In the genomic region with DNA sequence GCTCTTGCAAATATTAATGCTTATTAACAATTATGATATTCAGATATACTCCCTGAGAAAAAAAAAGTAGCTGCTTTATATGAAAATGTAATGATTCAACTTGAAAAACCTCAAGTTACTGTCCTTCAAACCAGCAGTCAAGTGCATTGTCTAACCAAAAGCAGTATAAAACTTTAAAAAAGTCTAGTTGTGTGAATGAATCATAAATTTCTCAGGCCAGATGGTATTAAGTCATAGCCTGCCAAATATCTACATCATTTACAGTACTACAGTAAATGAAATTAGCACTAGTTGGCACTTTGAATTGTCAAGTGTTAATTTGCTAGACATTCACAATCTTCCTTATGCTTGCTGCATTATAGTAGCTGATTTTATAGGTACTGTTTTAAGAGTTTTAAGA, we compare ENCODE assay signal across 19 cellular contexts.
"Had no signal": no experiment of that assay in that cellular context is flagged by ENCODE, and none has a peak within 500 bp of the region (broad histone marks: within the 10 kb centered on the region; RNA-seq: fewer than 3 reads in every experiment).

No MANE protein-coding gene starts in this region.

- H3K27me3 ChIP-seq: body of pancreas had no signal

- H3K4me3 ChIP-seq: body of pancreas, lung, skin epidermis had no signal

- H3K9me3 ChIP-seq: body of pancreas had no signal

- DNase-seq: activated CD4-positive, alpha-beta T cell treated with anti-CD3 and anti-CD28 coated beads for 1 hour; activated CD8-positive, alpha-beta memory T cell treated with anti-CD3 and anti-CD28 coated beads for 24 hours; activated CD8-positive, alpha-beta memory T cell treated with anti-CD3 and anti-CD28 coated beads, Interleukin-2, amount 50 U/mL, for 48 hours; activated effector memory CD4-positive, alpha-beta T cell treated with anti-CD3 and anti-CD28 coated beads, Interleukin-2, amount 50 U/mL, for 16 hours; activated naive CD4-positive, alpha-beta T cell treated with anti-CD3 and anti-CD28 coated beads, Interleukin-2, amount 50 U/mL, for 16 hours; activated T-cell treated with anti-CD3 and anti-CD28 coated beads, Interleukin-2, amount 50 U/mL, for 72 hours; body of pancreas; endodermal cell; midbrain; right cardiac atrium; stimulated activated naive CD8-positive, alpha-beta T cell treated with anti-CD3 and anti-CD28 coated beads, Interleukin-15, Interleukin-2, amounts not matched to agents 100 U/mL and 50 U/mL, for 24 hours; SW 1271; T-helper 2 cell; WERI-Rb-1 had no signal

- H3K4me1 ChIP-seq: body of pancreas had no signal

- H3K27ac Mint-ChIP-seq: activated T-cell treated with anti-CD3 and anti-CD28 coated beads, Interleukin-2, amount 50 U/mL, for 72 hours; endodermal cell; progenitor cell of endocrine pancreas; type B pancreatic cell had no signal

- H3K27me3 Mint-ChIP-seq: type B pancreatic cell had no signal

- ATAC-seq: activated T-cell treated with anti-CD3 and anti-CD28 coated beads, Interleukin-2, amount 50 U/mL, for 72 hours; body of pancreas; left lobe of liver; right cardiac atrium; stimulated activated naive CD8-positive, alpha-beta T cell treated with anti-CD3 and anti-CD28 coated beads, Interleukin-15, Interleukin-2, amounts not matched to agents 100 U/mL and 50 U/mL, for 24 hours had no signal

- H3K4me3 Mint-ChIP-seq: activated T-cell treated with anti-CD3 and anti-CD28 coated beads, Interleukin-2, amount 50 U/mL, for 72 hours; endodermal cell; type B pancreatic cell had no signal

- H3K36me3 ChIP-seq: WERI-Rb-1 had no signal

- H3K9me3 Mint-ChIP-seq: type B pancreatic cell had no signal

- H3K27ac ChIP-seq: body of pancreas, skin epidermis, WERI-Rb-1 had no signal

- H3K36me3 Mint-ChIP-seq: type B pancreatic cell had no signal
